In the genomic region with DNA sequence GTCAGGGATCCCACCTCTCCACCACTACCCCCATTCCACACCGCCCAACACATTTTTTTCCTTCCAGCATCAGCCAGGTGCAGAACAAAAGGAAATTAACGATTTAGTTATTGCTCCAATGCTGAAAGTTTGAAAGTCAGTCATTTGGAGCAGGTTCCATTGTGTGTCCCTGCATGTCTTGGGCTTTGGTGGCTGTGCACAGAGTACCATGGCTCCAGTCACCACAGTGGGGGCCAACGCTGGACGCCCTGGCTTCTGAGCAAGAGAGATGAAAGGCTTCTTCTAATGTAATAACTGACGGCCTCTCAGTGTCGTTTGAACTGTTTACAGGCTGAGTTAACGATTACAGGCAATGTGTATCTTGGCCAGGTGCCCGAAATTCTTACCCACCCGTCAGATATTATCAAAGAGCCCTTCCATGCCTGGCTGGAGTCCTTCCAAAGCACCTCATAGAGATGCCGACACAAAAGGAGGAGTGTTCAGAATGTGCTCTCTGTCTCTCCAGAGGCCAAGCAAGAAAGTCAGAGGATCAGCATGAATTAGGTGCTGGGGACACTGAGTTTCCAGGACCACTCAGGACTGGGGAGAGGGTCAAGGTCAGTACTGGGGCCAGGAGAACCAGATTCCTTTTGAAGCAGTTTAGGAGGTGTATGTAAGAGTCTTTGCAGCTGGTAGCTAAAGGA, we compare ENCODE assay signal across 11 cellular contexts. TPM values are rescaled to one million over a fixed set of nuclear protein-coding genes. Genes with fewer than 3 reads are reported as not detected.
DNase-seq lines count a peak whose midpoint lies in the region; TF ChIP-seq lines count a peak whose summit lies in the region.
"Had no signal": no experiment of that assay in that cellular context is flagged by ENCODE, and none has a peak within 500 bp of the region (broad histone marks: within the 10 kb centered on the region; RNA-seq: fewer than 3 reads in every experiment).

No MANE protein-coding gene starts in this region.

- in situ Hi-C loops in SK-MEL-5 (cut with HindIII; ENCODE audit: low pct_unique_long_range_greater_than_20kb, low sequenced_read_pairs), result no loop called here

- DNase-seq in NCI-H1105 treated with DMSO at 0.1 percent for 48 hours (lab: John Stamatoyannopoulos, UW) (peak; percentile 98), SK-MEL-5 (ENCODE audit: low read depth, low spot score) (peak; percentile 93), T-helper 9 cell (no peak)
- no peak for DNase-seq in stimulated activated CD4-positive, alpha-beta T cell treated with anti-CD3 and anti-CD28 coated beads, Interleukin-2, amount 100 ng/mL, for 48 hours
- no peak for DNase-seq in activated naive CD8-positive, alpha-beta T cell treated with anti-CD3 and anti-CD28 coated beads for 36 hours
- no peak for DNase-seq in activated CD8-positive, alpha-beta memory T cell treated with anti-CD3 and anti-CD28 coated beads for 24 hours

- H3K9ac ChIP-seq in iPS-15b (ENCODE audit: low read depth, low read length), result peak overlapping the region; percentile 6
- H3K9ac ChIP-seq: BLaER1 had no signal

- H3K4me1 ChIP-seq in iPS-15b (ENCODE audit: control insufficient read depth, insufficient read depth, low read length), result peaks cover 18% of the 10 kb centered on the region

- H3K4me3 ChIP-seq in iPS-15b (ENCODE audit: low read depth, low read length), result no peak overlapping the region
- H3K4me3 ChIP-seq: BLaER1 had no signal

- H3K9me3 Mint-ChIP-seq in activated naive CD8-positive, alpha-beta T cell treated with anti-CD3 and anti-CD28 coated beads for 36 hours, result no peaks in the 10 kb centered on the region
- H3K9me3 Mint-ChIP-seq: brain, neural crest cell had no signal

- no peaks in the 10 kb centered on the region for H3K36me3 Mint-ChIP-seq in activated naive CD8-positive, alpha-beta T cell treated with anti-CD3 and anti-CD28 coated beads for 36 hours
- H3K36me3 Mint-ChIP-seq: brain had no signal

- peak overlapping the region; percentile 86 for H3K27ac ChIP-seq in C4-2B
- H3K27ac ChIP-seq: BLaER1 had no signal

- H3K36me3 ChIP-seq in iPS-15b (ENCODE audit: control insufficient read depth, insufficient read depth, low read length), result no peaks in the 10 kb centered on the region
- H3K36me3 ChIP-seq: BLaER1 had no signal

- no peaks in the 10 kb centered on the region for H3K9me3 ChIP-seq in iPS-15b (ENCODE audit: control insufficient read depth, insufficient read depth, low read length)
- H3K9me3 ChIP-seq: BLaER1 had no signal

- H3K4me3 Mint-ChIP-seq in activated naive CD8-positive, alpha-beta T cell treated with anti-CD3 and anti-CD28 coated beads for 36 hours, result no peak overlapping the region
- H3K4me3 Mint-ChIP-seq: brain, neural crest cell had no signal

- no peaks in the 10 kb centered on the region for H3K27me3 Mint-ChIP-seq in activated naive CD8-positive, alpha-beta T cell treated with anti-CD3 and anti-CD28 coated beads for 36 hours

- H3K27me3 ChIP-seq in iPS-15b (ENCODE audit: control insufficient read depth, insufficient read depth, low read length), result peaks cover 9% of the 10 kb centered on the region
- H3K27me3 ChIP-seq: BLaER1 had no signal

- no peak overlapping the region for H3K27ac Mint-ChIP-seq in activated naive CD8-positive, alpha-beta T cell treated with anti-CD3 and anti-CD28 coated beads for 36 hours

- H3K4me1 Mint-ChIP-seq in activated naive CD8-positive, alpha-beta T cell treated with anti-CD3 and anti-CD28 coated beads for 36 hours, result peaks cover 5% of the 10 kb centered on the region

- TF ChIP-seq CTCF in C4-2B (conservative IDR thresholded peaks at IDR 0.05), result no peak

RNA-seq across cellular contexts. Expression of a gene that starts 25.9 kb away (rescaled TPM):
- 5.2 and 5.6 TPM in 2 replicates for total RNA-seq in SK-MEL-5 (2014; rRNA removed; shearing (Covaris generic))
- 17.8 and 23.7 TPM in 2 replicates for polyA plus RNA-seq in SK-MEL-5 (2015; cell fraction: cytosol; rRNA removed)
- 11.9 and 15.5 TPM in 2 replicates for polyA plus RNA-seq in SK-MEL-5 (2015; cell fraction: nucleus; rRNA removed)
- under 1 TPM; 0.41 to 0.48 TPM for total RNA-seq in activated naive CD8-positive, alpha-beta T cell treated with anti-CD3 and anti-CD28 coated beads for 36 hours

RNA-seq across cellular contexts. Expression of a gene that starts 39.4 kb away (rescaled TPM):
- total RNA-seq in SK-MEL-5 (2014; rRNA removed; shearing (Covaris generic)), result 102 and 118 TPM in 2 replicates
- polyA plus RNA-seq in SK-MEL-5 (2015; cell fraction: cytosol; rRNA removed), result 95.9 and 113 TPM in 2 replicates
- 13.8 and 16.9 TPM in 2 replicates for polyA plus RNA-seq in SK-MEL-5 (2015; cell fraction: nucleus; rRNA removed)
- 100 to 1,000 TPM; 136 to 139 TPM for total RNA-seq in activated naive CD8-positive, alpha-beta T cell treated with anti-CD3 and anti-CD28 coated beads for 36 hours

Comparison
In these comparisons a context has a peak if more than half of its experiments do, and no peak if none do; other contexts are left out.
1. DNase-seq: peak in NCI-H1105 treated with DMSO at 0.1 percent for 48 hours (single experiment) and SK-MEL-5 (single experiment); none in stimulated activated CD4-positive, alpha-beta T cell treated with anti-CD3 and anti-CD28 coated beads, Interleukin-2, amount 100 ng/mL, for 48 hours (0 of 2), activated naive CD8-positive, alpha-beta T cell treated with anti-CD3 and anti-CD28 coated beads for 36 hours (single experiment), activated CD8-positive, alpha-beta memory T cell treated with anti-CD3 and anti-CD28 coated beads for 24 hours (single experiment) and T-helper 9 cell (single experiment).